Comparison of ENCODE assay signal across 8 cellular contexts in genomic region chr19:14472202-14472961, GRCh38. TPM values are rescaled to one million over a fixed set of nuclear protein-coding genes. Genes with fewer than 3 reads are reported as not detected.
DNase-seq lines count a peak whose midpoint lies in the region; ATAC-seq and TF ChIP-seq lines count a peak whose summit lies in the region.

No MANE protein-coding gene starts in this region.

- H3K36me3 Mint-ChIP-seq in glutamatergic neuron (ENCODE audit: unreplicated experiment), result no peaks in the 10 kb centered on the region

- peaks cover 52 to 61% (median 55%) of the 10 kb centered on the region in 10 experiments for H3K4me1 ChIP-seq in BLaER1 treated with 17β-estradiol and CSF1 and Interleukin-3, amounts not matched to agents 10 nM and 100 nM
- peaks cover 23% of the 10 kb centered on the region for H3K4me1 ChIP-seq in upper lobe of right lung

- H3K27ac ChIP-seq in BLaER1 treated with 17β-estradiol and CSF1 and Interleukin-3, amounts not matched to agents 10 nM and 100 nM, result peak overlapping the region in 4 of 11 experiments; percentile 11 to 32 (median 20); a peak in 3 of 22 replicates
- H3K27ac ChIP-seq in RWPE1 (no peak overlapping the region), upper lobe of right lung (no peak overlapping the region)

- peaks cover 32 to 45% (median 42%) of the 10 kb centered on the region in 11 experiments for H3K36me3 ChIP-seq in BLaER1 treated with 17β-estradiol and CSF1 and Interleukin-3, amounts not matched to agents 10 nM and 100 nM
- H3K36me3 ChIP-seq in upper lobe of right lung, result peaks cover 41% of the 10 kb centered on the region

- peaks cover 11% of the 10 kb centered on the region for H3K9me3 Mint-ChIP-seq in glutamatergic neuron (ENCODE audit: unreplicated experiment)

- peak; percentile 99 for TF ChIP-seq CTCF in RWPE1 (conservative IDR thresholded peaks at IDR 0.05; ENCODE audit: low read depth)
- TF ChIP-seq CTCF in glutamatergic neuron (IDR thresholded peaks at IDR 0.05; ENCODE audit: partially characterized antibody, unreplicated experiment), result peak; percentile 100
- TF ChIP-seq CTCF in upper lobe of right lung (IDR thresholded peaks at IDR 0.05), result peak; percentile 99

- POLR2A ChIA-PET in RWPE1 (lab: Yijun Ruan, JAX; ENCODE audit: low non-redundant PET), result no interaction called here

- no peak overlapping the region for H3K27ac Mint-ChIP-seq in glutamatergic neuron (ENCODE audit: unreplicated experiment)

- H3K4me3 ChIP-seq in BLaER1 treated with 17β-estradiol and CSF1 and Interleukin-3, amounts not matched to agents 10 nM and 100 nM, result peak overlapping the region in 6 of 10 experiments; percentile 12 to 42 (median 16); a peak in 8 of 20 replicates
- no peak overlapping the region for H3K4me3 ChIP-seq in upper lobe of right lung

- ATAC-seq in upper lobe of right lung, result peak; percentile 73
- no peak for ATAC-seq in HG02973 (IDR thresholded peaks at IDR 0.05; ENCODE audit: unreplicated experiment)

- peak; percentile 55 for DNase-seq in HT-29 (ENCODE audit: low spot score)
- peak; percentile 70 for DNase-seq in RWPE1 (ENCODE audit: low spot score)
- peak; percentile 90 for DNase-seq in activated gamma-delta T cell treated with Interleukin-2 at 50 U/mL for 16 hours
- peak; percentile 92 for DNase-seq in glutamatergic neuron
- peak; percentile 93 for DNase-seq in posterior vena cava (ENCODE audit: low spot score)
- peak; percentile 88 for DNase-seq in upper lobe of right lung

- peaks cover 14% of the 10 kb centered on the region for H3K27me3 Mint-ChIP-seq in glutamatergic neuron (ENCODE audit: unreplicated experiment)

- H3K27me3 ChIP-seq in BLaER1 treated with 17β-estradiol and CSF1 and Interleukin-3, amounts not matched to agents 10 nM and 100 nM, result peaks cover 16 to 29% (median 26%) of the 10 kb centered on the region in 11 experiments
- H3K27me3 ChIP-seq in upper lobe of right lung, result no peaks in the 10 kb centered on the region

- peaks cover 11% of the 10 kb centered on the region for H3K4me1 Mint-ChIP-seq in glutamatergic neuron (ENCODE audit: low read depth, unreplicated experiment)

- H4K20me1 ChIP-seq in BLaER1 treated with 17β-estradiol and CSF1 and Interleukin-3, amounts not matched to agents 10 nM and 100 nM, result peaks cover 0 to 79% (median 8%) of the 10 kb centered on the region in 11 experiments; a peak in 9 of 22 replicates

- peak overlapping the region in 8 of 11 experiments; percentile 6 to 64 (median 58); a peak in 16 of 22 replicates for H3K9ac ChIP-seq in BLaER1 treated with 17β-estradiol and CSF1 and Interleukin-3, amounts not matched to agents 10 nM and 100 nM

- H3K4me2 ChIP-seq in BLaER1 treated with 17β-estradiol and CSF1 and Interleukin-3, amounts not matched to agents 10 nM and 100 nM, result peak overlapping the region; percentile 68 to 96 (median 88)

- intact Hi-C loops in posterior vena cava (cut with DNase I), result loop anchor here (5.0 to 10.0 kb wide), 2 partner anchors 110 to 118 kb away; no protein-coding TSS in a partner anchor
- intact Hi-C loops in upper lobe of right lung (cut with DNase I), result no loop called here

- CTCF ChIA-PET in RWPE1 (lab: Yijun Ruan, JAX), result interaction anchor here (0.6 to 1.4 kb wide), 11 partner anchors 9 to 1146 kb away, joined by 3 to 6 read pairs (median 4); no protein-coding TSS in a partner anchor

- no peak overlapping the region for H3K4me3 Mint-ChIP-seq in glutamatergic neuron (ENCODE audit: unreplicated experiment)

- no peaks in the 10 kb centered on the region for H3K9me3 ChIP-seq in BLaER1 treated with 17β-estradiol and CSF1 and Interleukin-3, amounts not matched to agents 10 nM and 100 nM (replicated peaks in 1 of 11)
- no peaks in the 10 kb centered on the region for H3K9me3 ChIP-seq in upper lobe of right lung

RNA-seq across cellular contexts. Expression of gene PTGER1, which starts 2.8 kb away (rescaled TPM):
- total RNA-seq in HT-29 (2014; rRNA removed; shearing (Covaris generic)), result 0.31 TPM in 1 of 2 replicates, not detected in the other
- 2.0 TPM for total RNA-seq in glutamatergic neuron (ENCODE audit: unreplicated experiment)
- 1 to 10 TPM in 1 of 2 donors, under 1 TPM in 1; 0.95 to 1.6 TPM for total RNA-seq in posterior vena cava
- total RNA-seq in upper lobe of right lung, result 2.5 TPM

RNA-seq across cellular contexts. Expression of gene GIPC1, which starts 23.5 kb away (rescaled TPM):
- 296 and 305 TPM in 2 replicates for total RNA-seq in HT-29 (2014; rRNA removed; shearing (Covaris generic))
- total RNA-seq in glutamatergic neuron (ENCODE audit: unreplicated experiment) (53.4 TPM), posterior vena cava (10 to 100 TPM; 43.5 to 46.1 TPM), upper lobe of right lung (97.7 TPM)

RNA-seq across cellular contexts. Expression of gene PKN1, which starts 39.3 kb away (rescaled TPM):
- total RNA-seq in HT-29 (2014; rRNA removed; shearing (Covaris generic)), result 59.9 and 66.9 TPM in 2 replicates
- total RNA-seq in glutamatergic neuron (ENCODE audit: unreplicated experiment) (117 TPM), posterior vena cava (100 to 1,000 TPM; 135 to 173 TPM), upper lobe of right lung (159 TPM)

RNA-seq across cellular contexts. Expression of gene DNAJB1, which starts 45.8 kb away (rescaled TPM):
- 77.7 and 79.9 TPM in 2 replicates for total RNA-seq in HT-29 (2014; rRNA removed; shearing (Covaris generic))
- total RNA-seq in glutamatergic neuron (ENCODE audit: unreplicated experiment), result 53.9 TPM
- total RNA-seq in posterior vena cava, result 10 to 100 TPM; 56.2 to 63.2 TPM
- total RNA-seq in upper lobe of right lung, result 99.7 TPM

RNA-seq across cellular contexts. Expression of gene DDX39A, which starts 53.2 kb away (rescaled TPM):
- total RNA-seq in HT-29 (2014; rRNA removed; shearing (Covaris generic)), result 185 and 196 TPM in 2 replicates
- total RNA-seq in glutamatergic neuron (ENCODE audit: unreplicated experiment) (103 TPM), posterior vena cava (10 to 100 TPM; 37.4 to 38.7 TPM), upper lobe of right lung (63.0 TPM)
